In genomic region chr1:43358746-43359693, GRCh38 we compare ENCODE assay signal across 8 cellular contexts. TPM values are rescaled to one million over a fixed set of nuclear protein-coding genes. Genes with fewer than 3 reads are reported as not detected.
DNase-seq lines count a peak whose midpoint lies in the region; ATAC-seq and TF ChIP-seq lines count a peak whose summit lies in the region.

TSS of gene CDC20 (plus strand) at chr1:43358981. CDS start at chr1:43359216, 235 bp downstream.

- H3K27ac Mint-ChIP-seq in type B pancreatic cell: peak within 1 kb of the TSS; percentile 98

- H3K36me3 ChIP-seq in adipocyte (ENCODE audit: control insufficient read depth, insufficient read depth, low read length, severe bottlenecking) (peaks cover 32% of the 10 kb centered on the region), cardiac muscle cell (peaks cover 36% of the 10 kb centered on the region), trophoblast cell (ENCODE audit: control insufficient read depth in 1 of 2, insufficient read depth in 2 of 2, low read length in 2 of 2) (peaks cover 25 to 38% of the 10 kb centered on the region in 2 experiments)

- H3K27me3 ChIP-seq in adipocyte (replicated peaks; ENCODE audit: control insufficient read depth, insufficient read depth, low read length) (no peaks in the 10 kb centered on the region), cardiac muscle cell (no peaks in the 10 kb centered on the region), trophoblast cell (ENCODE audit: insufficient read depth, low read length) (no peaks in the 10 kb centered on the region)

- peaks cover 28% of the 10 kb centered on the region for H3K36me3 Mint-ChIP-seq in type B pancreatic cell

- peak within 1 kb of the TSS; percentile 84 for H4K8ac ChIP-seq in trophoblast cell (ENCODE audit: low read depth, low read length)

- ATAC-seq in HG02798 (IDR thresholded peaks at IDR 0.05; ENCODE audit: poor library complexity, unreplicated experiment): peak; percentile 95

- TF ChIP-seq CTCF in GM12875 (IDR thresholded peaks at IDR 0.05; ENCODE audit: borderline replicate concordance, insufficient read depth, low read depth, low read length) (no peak), cardiac muscle cell (IDR thresholded peaks at IDR 0.05; ENCODE audit: low read depth, low read length) (no peak), type B pancreatic cell (conservative IDR thresholded peaks at IDR 0.05) (no peak)

- peak within 1 kb of the TSS; percentile 61 for H2AFZ ChIP-seq in trophoblast cell (ENCODE audit: insufficient read depth, low read length, poor library complexity)

- H2BK12ac ChIP-seq in trophoblast cell (ENCODE audit: low read length): no peak within 1 kb of the TSS

- H3K18ac ChIP-seq in trophoblast cell (ENCODE audit: low read length): peak within 1 kb of the TSS; percentile 70

- H3K4me1 ChIP-seq in adipocyte (ENCODE audit: control insufficient read depth, insufficient read depth, low read length): peaks cover 19% of the 10 kb centered on the region
- H3K4me1 ChIP-seq in cardiac muscle cell (ENCODE audit: low read depth): peaks cover 4% of the 10 kb centered on the region
- peaks cover 6 to 21% of the 10 kb centered on the region in 2 experiments for H3K4me1 ChIP-seq in trophoblast cell (ENCODE audit: control insufficient read depth in 1 of 2, insufficient read depth in 2 of 2, low read length in 2 of 2)

- peak within 1 kb of the TSS; percentile 71 for H3K4ac ChIP-seq in trophoblast cell (ENCODE audit: low read depth, low read length)

- no CpG with 5 or more reads among the region's 59 CpGs for WGBS in trophoblast cell (ENCODE audit: extremely low coverage, insufficient coverage, insufficient read length)

- H3K27ac ChIP-seq in cardiac muscle cell (peak within 1 kb of the TSS; percentile 94), trophoblast cell (ENCODE audit: low read depth, low read length) (peak within 1 kb of the TSS; percentile 86)

- H2AK5ac ChIP-seq in trophoblast cell (ENCODE audit: low read length): peak within 1 kb of the TSS; percentile 17

- peak within 1 kb of the TSS; percentile 77 for H2BK120ac ChIP-seq in trophoblast cell (ENCODE audit: insufficient read depth, low read length, poor library complexity)

- H3K4me3 Mint-ChIP-seq in type B pancreatic cell: peak within 1 kb of the TSS; percentile 98

- peak within 1 kb of the TSS; percentile 78 for H3K14ac ChIP-seq in trophoblast cell (ENCODE audit: low read length)

- H3K27me3 Mint-ChIP-seq in type B pancreatic cell: no peaks in the 10 kb centered on the region

- no peaks in the 10 kb centered on the region for H3K9me3 Mint-ChIP-seq in type B pancreatic cell

- H3K79me2 ChIP-seq in trophoblast cell (ENCODE audit: control insufficient read depth, insufficient read depth, low read length, poor library complexity): peaks cover 6% of the 10 kb centered on the region

- peak within 1 kb of the TSS; percentile 69 for H3K4me3 ChIP-seq in GM12875 (ENCODE audit: low read depth, low read length)
- peak within 1 kb of the TSS; percentile 91 for H3K4me3 ChIP-seq in adipocyte (ENCODE audit: low read length)
- H3K4me3 ChIP-seq in cardiac muscle cell: peak within 1 kb of the TSS; percentile 66
- peak within 1 kb of the TSS; percentile 91 for H3K4me3 ChIP-seq in trophoblast cell (ENCODE audit: low read depth, low read length)

- H3K4me1 Mint-ChIP-seq in type B pancreatic cell (ENCODE audit: unreplicated experiment): peaks cover 28% of the 10 kb centered on the region

- peak within 1 kb of the TSS; percentile 70 for H2BK5ac ChIP-seq in trophoblast cell (ENCODE audit: low read depth, low read length, poor library complexity)

- H3K9ac ChIP-seq in adipocyte (ENCODE audit: low read length): peak within 1 kb of the TSS; percentile 98
- H3K9ac ChIP-seq in trophoblast cell (ENCODE audit: low read length): peak within 1 kb of the TSS; percentile 92

- no peak within 1 kb of the TSS for H3K23ac ChIP-seq in trophoblast cell (ENCODE audit: low read length)

- no peaks in the 10 kb centered on the region for H3K9me3 ChIP-seq in adipocyte (ENCODE audit: control insufficient read depth, low read length)
- H3K9me3 ChIP-seq in cardiac muscle cell (ENCODE audit: low read depth): no peaks in the 10 kb centered on the region
- H3K9me3 ChIP-seq in trophoblast cell (ENCODE audit: insufficient read depth, low read depth, low read length): peaks cover 2% of the 10 kb centered on the region

- peak within 1 kb of the TSS; percentile 78 for H4K12ac ChIP-seq in trophoblast cell (ENCODE audit: low read depth, low read length)

- H4K91ac ChIP-seq in trophoblast cell (ENCODE audit: low read depth, low read length): peak within 1 kb of the TSS; percentile 81

- DNase-seq in NCI-H1436 (lab: John Stamatoyannopoulos, UW): peak; percentile 98
- DNase-seq in T follicular helper cell (ENCODE audit: low read depth): peak; percentile 95
- DNase-seq in adipocyte (ENCODE audit: low read depth): peak; percentile 100
- DNase-seq in cardiac muscle cell (ENCODE audit: low read depth in 1 of 2, low spot score in 1 of 2): peak; percentile 97 to 100
- peak; percentile 98 to 100 for DNase-seq in trophoblast cell
- DNase-seq in type B pancreatic cell (ENCODE audit: extremely low spot score, unreplicated experiment): peak; percentile 99

- peaks cover 8% of the 10 kb centered on the region for H3K79me1 ChIP-seq in trophoblast cell (ENCODE audit: low read length)

- peak within 1 kb of the TSS; percentile 66 for H3K4me2 ChIP-seq in trophoblast cell (ENCODE audit: low read length)

RNA-seq across cellular contexts. Expression of gene CDC20, which starts in this region (rescaled TPM):
- 14.4 and 134 TPM in 2 replicates for total RNA-seq in cardiac muscle cell
- polyA plus RNA-seq in cardiac muscle cell: 18.7 and 163 TPM in 2 replicates
- polyA plus RNA-seq in trophoblast cell (2013): 66.6 and 71.8 TPM in 2 replicates
- 33.9 and 114 TPM in 2 replicates for total RNA-seq in type B pancreatic cell (ENCODE audit: low replicate concordance)

Comparison
In these comparisons a context has a peak if more than half of its experiments do, and no peak if none do; other contexts are left out.
1. Peak in every context shown above with its lines: DNase-seq, ATAC-seq, H3K4me3 ChIP-seq and H3K27ac ChIP-seq.